In the genomic region with DNA sequence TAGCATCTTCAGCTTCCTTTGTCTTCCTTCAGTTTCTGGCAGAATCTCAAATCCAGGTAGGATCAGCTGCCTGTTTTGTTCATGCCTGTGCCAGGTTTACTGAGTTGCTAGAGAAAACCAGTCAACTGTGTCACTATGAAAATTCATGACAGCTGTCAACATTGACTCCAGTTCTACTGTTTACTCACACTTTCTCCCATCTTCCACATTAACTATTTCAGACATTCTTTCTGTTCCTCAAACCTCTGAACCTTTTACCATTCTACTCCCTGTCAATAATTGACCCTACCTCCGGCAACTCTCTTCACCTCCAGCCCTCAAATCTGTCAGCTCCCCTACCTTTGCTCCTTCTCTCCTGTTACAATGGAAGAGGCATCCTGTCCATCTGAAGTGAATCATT, we compare ENCODE assay signal across 10 cellular contexts. TPM values are rescaled to one million over a fixed set of nuclear protein-coding genes. Genes with fewer than 3 reads are reported as not detected.
DNase-seq lines count a peak whose midpoint lies in the region; ATAC-seq, FAIRE-seq and TF ChIP-seq lines count a peak whose summit lies in the region.
"Had no signal": no experiment of that assay in that cellular context is flagged by ENCODE, and none has a peak within 500 bp of the region (broad histone marks: within the 10 kb centered on the region; RNA-seq: fewer than 3 reads in every experiment).

No MANE protein-coding gene starts in this region.

- in situ Hi-C loops in KBM-7 (cut with MboI; ENCODE audit: low pct_unique_long_range_greater_than_20kb, low sequenced_read_pairs): no loop called here

- peak; percentile 62 for ATAC-seq in HG03064 (IDR thresholded peaks at IDR 0.05; ENCODE audit: low read depth, unreplicated experiment)
- ATAC-seq: activated T-cell treated with anti-CD3 and anti-CD28 coated beads, Interleukin-2, amount 50 U/mL, for 4 hours had no signal

- DNase-seq in GM10248 (ENCODE audit: extremely low spot score) (peak; percentile 14), GM20000 (ENCODE audit: low spot score) (peak; percentile 19), NCI-H526 (lab: John Stamatoyannopoulos, UW) (peak; percentile 74 to 82), H54 (ENCODE audit: insufficient read length, low spot score) (no peak), KBM-7 (no peak), SK-N-DZ (ENCODE audit: low spot score) (no peak), UCSD-AML1 (lab: John Stamatoyannopoulos, UW; ENCODE audit: unreplicated experiment) (no peak)
- DNase-seq: activated T-cell treated with anti-CD3 and anti-CD28 coated beads, Interleukin-2, amount 50 U/mL, for 4 hours; nephron progenitor cell had no signal

- TF ChIP-seq CTCF in GM10248 (IDR thresholded peaks at IDR 0.05; ENCODE audit: control extremely low read depth, extremely low read depth, low read depth, missing control alignments) (no peak), GM20000 (IDR thresholded peaks at IDR 0.05; ENCODE audit: extremely low read depth, missing control alignments) (no peak)

- POLR2A ChIA-PET in GM10248 (lab: Yijun Ruan, JAX): no interaction called here

- no peak for FAIRE-seq in H54 (lab: Jason Lieb, UNC)

- no peak for TF ChIP-seq POLR2A in H54 (IDR thresholded peaks at IDR 0.05; ENCODE audit: low read depth, low read length)

- CTCF ChIA-PET in GM10248 (lab: Yijun Ruan, JAX): interaction anchor here (1.0 to 1.7 kb wide), 4 partner anchors 9 to 82 kb away, joined by 3 to 11 read pairs (median 4); partner anchors contain the start of gene ENPP4

RNA-seq across cellular contexts. Expression of gene ENPP4, which starts 8.5 kb away (rescaled TPM):
- 8.1 and 9.5 TPM in 2 replicates for polyA plus RNA-seq in SK-N-DZ (2014; cell fraction: cytosol; rRNA removed)
- 8.1 and 8.2 TPM in 2 replicates for polyA plus RNA-seq in SK-N-DZ (2014; cell fraction: nucleus; rRNA removed)

RNA-seq across cellular contexts. Expression of gene ENPP5, which starts 32.5 kb away (rescaled TPM):
- polyA plus RNA-seq in SK-N-DZ (2014; cell fraction: cytosol; rRNA removed): 0.13 TPM in 1 of 2 replicates, not detected in the other
- polyA plus RNA-seq in SK-N-DZ (2014; cell fraction: nucleus; rRNA removed): 0.10 TPM in 1 of 2 replicates, not detected in the other

Comparison
In these comparisons a context has a peak if more than half of its experiments do, and no peak if none do; other contexts are left out.
1. DNase-seq: peak in GM10248 (single experiment), GM20000 (single experiment) and NCI-H526 (2 of 2); none in H54 (single experiment), KBM-7 (single experiment), SK-N-DZ (single experiment) and UCSD-AML1 (single experiment).